Comparison of ENCODE assay signal across 1 cellular context in the genomic region with DNA sequence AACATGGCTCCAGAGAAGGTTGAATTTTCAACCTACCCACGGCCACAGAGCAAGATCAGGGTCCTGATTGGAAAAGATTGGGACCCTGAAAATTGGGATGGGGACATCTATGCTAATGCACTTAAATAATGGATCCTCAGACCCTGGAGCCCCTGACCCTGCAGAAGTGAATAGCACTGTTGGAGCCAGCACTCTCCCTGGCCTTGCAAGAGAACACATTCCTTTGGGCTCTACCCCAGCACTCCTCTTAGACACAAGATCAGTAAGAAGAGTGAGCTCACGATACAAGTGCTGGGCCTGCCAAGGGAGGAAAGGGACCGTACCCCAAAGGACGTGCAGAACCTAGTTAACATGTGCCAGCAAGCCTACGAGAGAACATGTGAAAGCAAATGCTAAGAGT.
TF ChIP-seq lines count a peak whose summit lies in the region.

No MANE protein-coding gene starts in this region.

TF ChIP-seq in GM23338, 12 proteins besides CTCF, POLR2A, EP300 and RAD21:
- TF ChIP-seq ZNF462 (CRISPR knock-in tag; IDR thresholded peaks at IDR 0.05) (no peak), CREB1 (CRISPR knock-in tag; IDR thresholded peaks at IDR 0.05; ENCODE audit: low read depth) (no peak), ETS1 (IDR thresholded peaks at IDR 0.05) (no peak), POLR2AphosphoS5 (IDR thresholded peaks at IDR 0.05; ENCODE audit: low read depth) (no peak), JUNB (IDR thresholded peaks at IDR 0.05; ENCODE audit: unreplicated experiment) (no peak), ZNF331 (CRISPR knock-in tag; IDR thresholded peaks at IDR 0.05; ENCODE audit: low read depth) (no peak), EZH2 (IDR thresholded peaks at IDR 0.05; ENCODE audit: low read depth, unreplicated experiment) (no peak), ZNF114 (CRISPR knock-in tag; IDR thresholded peaks at IDR 0.05) (no peak), EZH2phosphoT487 (IDR thresholded peaks at IDR 0.05; ENCODE audit: unreplicated experiment) (no peak), STAT1 (IDR thresholded peaks at IDR 0.05; ENCODE audit: unreplicated experiment) (no peak), NANOG (IDR thresholded peaks at IDR 0.05; ENCODE audit: borderline replicate concordance) (no peak)
- TF ChIP-seq, protein P1, sequence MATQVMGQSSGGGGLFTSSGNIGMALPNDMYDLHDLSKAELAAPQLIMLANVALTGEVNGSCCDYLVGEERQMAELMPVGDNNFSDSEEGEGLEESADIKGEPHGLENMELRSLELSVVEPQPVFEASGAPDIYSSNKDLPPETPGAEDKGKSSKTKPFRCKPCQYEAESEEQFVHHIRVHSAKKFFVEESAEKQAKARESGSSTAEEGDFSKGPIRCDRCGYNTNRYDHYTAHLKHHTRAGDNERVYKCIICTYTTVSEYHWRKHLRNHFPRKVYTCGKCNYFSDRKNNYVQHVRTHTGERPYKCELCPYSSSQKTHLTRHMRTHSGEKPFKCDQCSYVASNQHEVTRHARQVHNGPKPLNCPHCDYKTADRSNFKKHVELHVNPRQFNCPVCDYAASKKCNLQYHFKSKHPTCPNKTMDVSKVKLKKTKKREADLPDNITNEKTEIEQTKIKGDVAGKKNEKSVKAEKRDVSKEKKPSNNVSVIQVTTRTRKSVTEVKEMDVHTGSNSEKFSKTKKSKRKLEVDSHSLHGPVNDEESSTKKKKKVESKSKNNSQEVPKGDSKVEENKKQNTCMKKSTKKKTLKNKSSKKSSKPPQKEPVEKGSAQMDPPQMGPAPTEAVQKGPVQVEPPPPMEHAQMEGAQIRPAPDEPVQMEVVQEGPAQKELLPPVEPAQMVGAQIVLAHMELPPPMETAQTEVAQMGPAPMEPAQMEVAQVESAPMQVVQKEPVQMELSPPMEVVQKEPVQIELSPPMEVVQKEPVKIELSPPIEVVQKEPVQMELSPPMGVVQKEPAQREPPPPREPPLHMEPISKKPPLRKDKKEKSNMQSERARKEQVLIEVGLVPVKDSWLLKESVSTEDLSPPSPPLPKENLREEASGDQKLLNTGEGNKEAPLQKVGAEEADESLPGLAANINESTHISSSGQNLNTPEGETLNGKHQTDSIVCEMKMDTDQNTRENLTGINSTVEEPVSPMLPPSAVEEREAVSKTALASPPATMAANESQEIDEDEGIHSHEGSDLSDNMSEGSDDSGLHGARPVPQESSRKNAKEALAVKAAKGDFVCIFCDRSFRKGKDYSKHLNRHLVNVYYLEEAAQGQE (IDR thresholded peaks at IDR 0.05; ENCODE audit: unreplicated experiment): no peak
TF ChIP-seq in GM23338: peak in this region for 0.
